9 cellular contexts compared by ENCODE assay signal in the genomic region with DNA sequence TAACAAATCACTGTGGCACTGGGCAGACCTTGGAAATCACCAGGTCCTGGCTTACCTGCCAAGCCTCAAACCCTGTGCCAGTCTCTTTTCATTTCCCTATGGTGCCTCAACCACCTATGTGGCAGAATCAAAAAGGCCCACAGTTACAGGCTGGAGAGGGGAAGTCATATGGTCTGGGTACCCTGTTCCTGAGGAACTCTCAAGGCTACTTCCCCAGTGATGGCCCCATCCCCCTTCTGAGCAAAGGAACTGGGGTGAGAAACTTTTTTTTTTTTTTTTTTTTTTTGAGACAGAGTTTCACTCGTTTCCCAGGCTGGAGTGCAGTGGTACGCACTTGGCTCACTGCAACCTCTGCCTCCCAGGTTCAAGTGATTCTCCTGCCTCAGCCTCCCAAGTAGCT.
DNase-seq lines count a peak whose midpoint lies in the region; ATAC-seq and TF ChIP-seq lines count a peak whose summit lies in the region.
"Had no signal": no experiment of that assay in that cellular context is flagged by ENCODE, and none has a peak within 500 bp of the region (broad histone marks: within the 10 kb centered on the region; RNA-seq: fewer than 3 reads in every experiment).

No MANE protein-coding gene starts in this region.

- peaks cover 20% of the 10 kb centered on the region for H3K4me1 Mint-ChIP-seq in chondrocyte (ENCODE audit: low read depth)
- peaks cover 8 to 13% of the 10 kb centered on the region in 2 donors for H3K4me1 Mint-ChIP-seq in effector memory CD8-positive, alpha-beta T cell (ENCODE audit: low read depth in 2 of 2)

- intact Hi-C loops in mucosa of descending colon (cut with DNase I, micrococcal nuclease) = no loop called here

- no peaks in the 10 kb centered on the region for H3K9me3 Mint-ChIP-seq in chondrocyte (ENCODE audit: low read depth)
- no peaks in the 10 kb centered on the region for H3K9me3 Mint-ChIP-seq in effector memory CD8-positive, alpha-beta T cell
- H3K9me3 Mint-ChIP-seq: brain had no signal

- no peak overlapping the region for H3K4me3 ChIP-seq in mucosa of descending colon
- no peak overlapping the region for H3K4me3 ChIP-seq in thymus (ENCODE audit: low read length)

- no peaks in the 10 kb centered on the region for H3K27me3 ChIP-seq in thymus (ENCODE audit: control insufficient read depth, insufficient read depth)

- H3K27me3 Mint-ChIP-seq in chondrocyte (ENCODE audit: low read depth) = no peaks in the 10 kb centered on the region
- no peaks in the 10 kb centered on the region for H3K27me3 Mint-ChIP-seq in effector memory CD8-positive, alpha-beta T cell
- H3K27me3 Mint-ChIP-seq: brain had no signal

- H3K36me3 ChIP-seq in mucosa of descending colon (ENCODE audit: low read depth) = no peaks in the 10 kb centered on the region
- H3K36me3 ChIP-seq in thymus (ENCODE audit: control insufficient read depth, insufficient read depth) = peaks cover 52% of the 10 kb centered on the region

- no peaks in the 10 kb centered on the region for H3K9me3 ChIP-seq in mucosa of descending colon
- H3K9me3 ChIP-seq in thymus (ENCODE audit: control insufficient read depth) = no peaks in the 10 kb centered on the region

- peaks cover 18% of the 10 kb centered on the region for H3K36me3 Mint-ChIP-seq in chondrocyte (ENCODE audit: low read depth)
- peaks cover 48% of the 10 kb centered on the region for H3K36me3 Mint-ChIP-seq in effector memory CD8-positive, alpha-beta T cell (ENCODE audit: insufficient read depth)

- H3K4me1 ChIP-seq in mucosa of descending colon (ENCODE audit: low read depth) (no peaks in the 10 kb centered on the region), thymus (ENCODE audit: control insufficient read depth, insufficient read depth, low read length) (no peaks in the 10 kb centered on the region)

- peak overlapping the region; percentile 36 for H3K27ac Mint-ChIP-seq in chondrocyte (ENCODE audit: unreplicated experiment)
- H3K27ac Mint-ChIP-seq in effector memory CD8-positive, alpha-beta T cell = no peak overlapping the region

- ATAC-seq in mucosa of descending colon (peak; percentile 35), GM21825 (IDR thresholded peaks at IDR 0.05; ENCODE audit: unreplicated experiment) (no peak)
- ATAC-seq in effector memory CD8-positive, alpha-beta T cell (replicated peaks) = no peak

- DNase-seq in Kasumi-1 (lab: John Stamatoyannopoulos, UW) (peak; percentile 48 to 55), chondrocyte (ENCODE audit: low spot score) (no peak), mucosa of descending colon (no peak), cerebellum (ENCODE audit: low spot score) (no peak)
- DNase-seq in effector memory CD8-positive, alpha-beta T cell = no peak
- DNase-seq: T1000 had no signal

- 72% methylated on average over 2 of the region's 2 CpGs for WGBS in thymus

- TF ChIP-seq CTCF in chondrocyte (IDR thresholded peaks at IDR 0.05) = no peak
- TF ChIP-seq CTCF in mucosa of descending colon (IDR thresholded peaks at IDR 0.05) = no peak

- H3K4me3 Mint-ChIP-seq in chondrocyte (ENCODE audit: unreplicated experiment) = no peak overlapping the region
- no peak overlapping the region for H3K4me3 Mint-ChIP-seq in effector memory CD8-positive, alpha-beta T cell
- H3K4me3 Mint-ChIP-seq: brain had no signal

- peak overlapping the region; percentile 42 for H3K27ac ChIP-seq in thymus (ENCODE audit: low read depth)

Comparison
In these comparisons a context has a peak if more than half of its experiments do, and no peak if none do; other contexts are left out.
1. DNase-seq: peak in Kasumi-1 (2 of 2); none in chondrocyte (single experiment), mucosa of descending colon (0 of 3), effector memory CD8-positive, alpha-beta T cell (0 of 3) and cerebellum (single experiment).